ENCODE assay signal across 23 cellular contexts in the genomic region with DNA sequence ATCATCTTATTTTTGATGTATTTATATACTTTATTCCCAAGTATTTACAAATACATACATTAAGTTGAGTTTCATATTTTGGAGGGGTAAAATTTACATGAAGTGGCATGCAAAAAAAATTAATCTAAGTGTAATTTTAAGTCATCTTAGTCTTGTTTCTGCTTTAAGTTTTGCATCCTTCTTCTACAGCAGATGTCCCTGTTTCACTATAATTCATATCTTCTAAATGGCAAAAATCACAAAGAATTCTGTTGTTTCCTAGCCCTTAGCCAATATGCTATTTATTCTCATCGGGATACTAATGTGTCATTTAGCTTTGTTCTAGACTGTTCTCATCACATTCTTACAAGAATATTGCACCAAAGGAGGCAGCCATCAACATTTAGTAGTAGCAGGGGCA.
A peak's percentile ranks its signal among the peaks of the same experiment; 100 is the strongest.
DNase-seq lines count a peak whose midpoint lies in the region; ATAC-seq, FAIRE-seq and TF ChIP-seq lines count a peak whose summit lies in the region.
"Had no signal": no experiment of that assay in that cellular context is flagged by ENCODE, and none has a peak within 500 bp of the region (broad histone marks: within the 10 kb centered on the region; RNA-seq: fewer than 3 reads in every experiment).

No MANE protein-coding gene starts in this region.

- no peak for ATAC-seq in HepG2
- ATAC-seq in right lobe of liver: peak in 3 of 4 donors; percentile 42 to 56 (median 49)
- ATAC-seq: CD8-positive, alpha-beta T cell had no signal

- no peak for DNase-seq in HepG2 (ENCODE audit: low spot score)
- no peak for DNase-seq in epithelial cell of proximal tubule (ENCODE audit: low read depth)
- DNase-seq in right lobe of liver: no peak
- DNase-seq in T-helper 1 cell: no peak
- DNase-seq in neural progenitor cell (ENCODE audit: low spot score): no peak
- no peak for DNase-seq in MM.1S
- DNase-seq: Caco-2; CD4-positive, CD25-positive, alpha-beta regulatory T cell; CD8-positive, alpha-beta T cell; DMS153; DND-41; GM23248; H7; HCEC 1CT had no signal

- CTCF ChIA-PET in HepG2 (lab: Yijun Ruan, JAX; ENCODE audit: low intra/inter-chr PET ratio, low total read pairs): no interaction called here

- H3K27me3 ChIP-seq in liver (ENCODE audit: control insufficient read depth in 4 of 4, insufficient read depth in 4 of 4, low read length in 3 of 4): no peaks in the 10 kb centered on the region
- H3K27me3 ChIP-seq in HepG2 (ENCODE audit: control insufficient read depth in 1 of 2, insufficient read depth in 2 of 2, low read length in 2 of 2): no peaks in the 10 kb centered on the region
- no peaks in the 10 kb centered on the region for H3K27me3 ChIP-seq in right lobe of liver
- no peaks in the 10 kb centered on the region for H3K27me3 ChIP-seq in neural progenitor cell
- no peaks in the 10 kb centered on the region for H3K27me3 ChIP-seq in MM.1S (replicated peaks; ENCODE audit: insufficient read depth, low read length)
- H3K27me3 ChIP-seq: BLaER1 had no signal

- WGBS in liver: 68% methylated on average over 1 of the region's 1 CpG
- WGBS in HepG2 (ENCODE audit: low lambda C conversion rate): 34% methylated on average over 1 of the region's 1 CpG
- 25% methylated on average over 1 of the region's 1 CpG for WGBS in right lobe of liver (ENCODE audit: insufficient coverage, low coverage, low lambda C conversion rate, missing lambda C conversion rate)

- no peaks in the 10 kb centered on the region for H3K9me3 ChIP-seq in liver (ENCODE audit: control insufficient read depth in 4 of 4, low read length in 3 of 4)
- peaks cover 11% of the 10 kb centered on the region for H3K9me3 ChIP-seq in HepG2 (ENCODE audit: low read length)
- no peaks in the 10 kb centered on the region for H3K9me3 ChIP-seq in right lobe of liver
- H3K9me3 ChIP-seq in neural progenitor cell (ENCODE audit: low read depth): no peaks in the 10 kb centered on the region
- no peaks in the 10 kb centered on the region for H3K9me3 ChIP-seq in MM.1S (replicated peaks; ENCODE audit: insufficient read depth, low read length)
- H3K9me3 ChIP-seq: Caco-2 had no signal

- in situ Hi-C loops in HepG2 (cut with HindIII; ENCODE audit: extremely low pct_ligation_motif_present, low pct_unique_long_range_greater_than_20kb): no loop called here

- TF ChIP-seq CTCF in liver (IDR thresholded peaks at IDR 0.05; ENCODE audit: low read depth, low read length, missing input control): peak; percentile 24
- TF ChIP-seq CTCF in HepG2 (CRISPR knock-in tag; IDR thresholded peaks at IDR 0.05): no peak
- TF ChIP-seq CTCF in epithelial cell of proximal tubule (conservative IDR thresholded peaks at IDR 0.05; ENCODE audit: low read depth, low read length): peak; percentile 45
- TF ChIP-seq CTCF in right lobe of liver (IDR thresholded peaks at IDR 0.05): peak in 2 of 4 donors; percentile 35 to 51
- TF ChIP-seq CTCF in neural progenitor cell (IDR thresholded peaks at IDR 0.05): no peak
- TF ChIP-seq CTCF in MM.1S (IDR thresholded peaks at IDR 0.05; ENCODE audit: low read length): no peak

- no peak for TF ChIP-seq EP300 in HepG2 (IDR thresholded peaks at IDR 0.05; ENCODE audit: low read depth in 2 of 2, low read length in 2 of 2)
- no peak for TF ChIP-seq EP300 in HepG2 (CRISPR knock-in tag; IDR thresholded peaks at IDR 0.05; ENCODE audit: borderline replicate concordance)

- TF ChIP-seq POLR2A in HepG2 (IDR thresholded peaks at IDR 0.05; ENCODE audit: insufficient read depth in 1 of 2, low read depth in 2 of 2, low read length in 2 of 2) (no peak), right lobe of liver (IDR thresholded peaks at IDR 0.05) (no peak)

- BruUV-seq in HepG2 (replicated peaks; lab: Mats Ljungman, UMichigan): no TSS peak

- no peaks in the 10 kb centered on the region for H3K27me3 Mint-ChIP-seq in neural progenitor cell (ENCODE audit: insufficient read depth, low read depth)
- H3K27me3 Mint-ChIP-seq: B cell; CD4-positive, CD25-positive, alpha-beta regulatory T cell had no signal

- H3K4me1 Mint-ChIP-seq in neural progenitor cell: no peaks in the 10 kb centered on the region
- H3K4me1 Mint-ChIP-seq: B cell; CD4-positive, CD25-positive, alpha-beta regulatory T cell had no signal

- H3K4me3 ChIP-seq in liver (ENCODE audit: low read depth in 1 of 3, low read length in 3 of 3) (no peak overlapping the region), HepG2 (replicated peaks in 1 of 3; ENCODE audit: insufficient read depth in 1 of 3, low read depth in 2 of 3, low read length in 3 of 3) (no peak overlapping the region), epithelial cell of proximal tubule (ENCODE audit: low read depth, low read length) (no peak overlapping the region), right lobe of liver (no peak overlapping the region), neural progenitor cell (no peak overlapping the region), MM.1S (ENCODE audit: low read length) (no peak overlapping the region)
- H3K4me3 ChIP-seq: BLaER1, GM23248 had no signal

- no peak for FAIRE-seq in HepG2 (lab: Jason Lieb, UNC)
- FAIRE-seq: A204.1, G401.6, GM12892, H1 had no signal

- no peak overlapping the region for H3K4me2 ChIP-seq in HepG2 (ENCODE audit: low read depth, low read length)
- no peak overlapping the region for H3K4me2 ChIP-seq in neural progenitor cell
- H3K4me2 ChIP-seq in MM.1S (ENCODE audit: low read depth, low read length): no peak overlapping the region
- H3K4me2 ChIP-seq: BLaER1 had no signal

- no peaks in the 10 kb centered on the region for H3K9me2 ChIP-seq in MM.1S (replicated peaks; ENCODE audit: insufficient read depth, low read length)

- H4K20me1 ChIP-seq in HepG2 (ENCODE audit: insufficient read depth, low read length) (no peaks in the 10 kb centered on the region), neural progenitor cell (ENCODE audit: low read depth) (no peaks in the 10 kb centered on the region), MM.1S (ENCODE audit: insufficient read depth, low read length) (no peaks in the 10 kb centered on the region)
- H4K20me1 ChIP-seq: BLaER1 had no signal

- peak; percentile 72 to 82 for TF ChIP-seq RAD21 in liver (IDR thresholded peaks at IDR 0.05)
- TF ChIP-seq RAD21 in HepG2 (CRISPR knock-in tag; IDR thresholded peaks at IDR 0.05): no peak

- H3K79me2 ChIP-seq in HepG2 (ENCODE audit: insufficient read depth, low read length) (no peaks in the 10 kb centered on the region), neural progenitor cell (ENCODE audit: low read depth) (no peaks in the 10 kb centered on the region), MM.1S (ENCODE audit: low read length) (no peaks in the 10 kb centered on the region)

- H3K4me3 Mint-ChIP-seq in neural progenitor cell: no peak overlapping the region
- H3K4me3 Mint-ChIP-seq: B cell; CD4-positive, CD25-positive, alpha-beta regulatory T cell; CD8-positive, alpha-beta T cell had no signal

- no peaks in the 10 kb centered on the region for H3K36me3 Mint-ChIP-seq in neural progenitor cell
- H3K36me3 Mint-ChIP-seq: CD4-positive, CD25-positive, alpha-beta regulatory T cell; CD8-positive, alpha-beta T cell had no signal

- intact Hi-C loops in HepG2 (cut with micrococcal nuclease; ENCODE audit: unreplicated experiment) (no loop called here), right lobe of liver (cut with DNase I) (no loop called here)

- H3K27ac Mint-ChIP-seq in neural progenitor cell: no peak overlapping the region
- H3K27ac Mint-ChIP-seq: B cell; CD4-positive, CD25-positive, alpha-beta regulatory T cell; CD8-positive, alpha-beta T cell had no signal

- H3F3A ChIP-seq in neural progenitor cell (ENCODE audit: low read depth): no peaks in the 10 kb centered on the region
- no peaks in the 10 kb centered on the region for H3F3A ChIP-seq in MM.1S (ENCODE audit: insufficient read depth, low read length)

- H3K9ac ChIP-seq in liver (ENCODE audit: low read depth in 1 of 2, low read length in 2 of 2) (no peak overlapping the region), HepG2 (ENCODE audit: insufficient read depth, low read depth, low read length) (no peak overlapping the region), neural progenitor cell (no peak overlapping the region), MM.1S (ENCODE audit: low read length) (no peak overlapping the region)
- H3K9ac ChIP-seq: BLaER1, GM23248 had no signal

- POLR2A ChIA-PET in HepG2 (lab: Yijun Ruan, JAX): no interaction called here

- no peaks in the 10 kb centered on the region for H3K36me3 ChIP-seq in liver (ENCODE audit: control insufficient read depth in 4 of 4, insufficient read depth in 3 of 4, low read depth in 1 of 4, low read length in 3 of 4)
- no peaks in the 10 kb centered on the region for H3K36me3 ChIP-seq in HepG2 (replicated peaks in 1 of 2; ENCODE audit: control insufficient read depth in 1 of 2, insufficient read depth in 2 of 2, low read length in 2 of 2)
- no peaks in the 10 kb centered on the region for H3K36me3 ChIP-seq in right lobe of liver
- no peaks in the 10 kb centered on the region for H3K36me3 ChIP-seq in neural progenitor cell
- no peaks in the 10 kb centered on the region for H3K36me3 ChIP-seq in MM.1S (replicated peaks; ENCODE audit: insufficient read depth, low read length)
- H3K36me3 ChIP-seq: BLaER1 had no signal

- H3K27ac ChIP-seq in liver (ENCODE audit: low read depth in 1 of 2, low read length in 2 of 2) (no peak overlapping the region), HepG2 (ENCODE audit: extremely low read length, insufficient read depth, low read length) (no peak overlapping the region), right lobe of liver (no peak overlapping the region), neural progenitor cell (no peak overlapping the region), MM.1S (ENCODE audit: low read length) (no peak overlapping the region)
- H3K27ac ChIP-seq: 22Rv1, BLaER1, C4-2B, GM23248 had no signal

- H3K9me3 Mint-ChIP-seq in neural progenitor cell: peaks cover 3% of the 10 kb centered on the region

- H2AFZ ChIP-seq in HepG2 (ENCODE audit: low read length) (no peak overlapping the region), neural progenitor cell (replicated peaks) (no peak overlapping the region), MM.1S (ENCODE audit: low read length) (no peak overlapping the region)
- H2AFZ ChIP-seq: GM23248 had no signal

- H3K4me1 ChIP-seq in liver (ENCODE audit: control insufficient read depth in 4 of 4, insufficient read depth in 4 of 4, low read length in 3 of 4): no peaks in the 10 kb centered on the region
- no peaks in the 10 kb centered on the region for H3K4me1 ChIP-seq in HepG2 (ENCODE audit: insufficient read depth, low read length)
- H3K4me1 ChIP-seq in right lobe of liver: no peaks in the 10 kb centered on the region
- no peaks in the 10 kb centered on the region for H3K4me1 ChIP-seq in neural progenitor cell
- H3K4me1 ChIP-seq in MM.1S (ENCODE audit: low read length): no peaks in the 10 kb centered on the region
- H3K4me1 ChIP-seq: BLaER1, Caco-2 had no signal

TF ChIP-seq in liver, 16 proteins besides CTCF, POLR2A, EP300 and RAD21 (continues in another document):
- TF ChIP-seq NR2F2 (IDR thresholded peaks at IDR 0.05) (no peak), JUND (IDR thresholded peaks at IDR 0.05) (no peak), HNF4G (IDR thresholded peaks at IDR 0.05) (no peak), TAF1 (conservative IDR thresholded peaks at IDR 0.05) (no peak)

Comparison
In these comparisons a context has a peak if more than half of its experiments do, and no peak if none do; other contexts are left out.
1. CTCF ChIP-seq: peak in liver (single experiment) and epithelial cell of proximal tubule (single experiment); none in HepG2 (single experiment), neural progenitor cell (single experiment) and MM.1S (single experiment).